Comparison of ENCODE assay signal across 1 cellular context in the genomic region with DNA sequence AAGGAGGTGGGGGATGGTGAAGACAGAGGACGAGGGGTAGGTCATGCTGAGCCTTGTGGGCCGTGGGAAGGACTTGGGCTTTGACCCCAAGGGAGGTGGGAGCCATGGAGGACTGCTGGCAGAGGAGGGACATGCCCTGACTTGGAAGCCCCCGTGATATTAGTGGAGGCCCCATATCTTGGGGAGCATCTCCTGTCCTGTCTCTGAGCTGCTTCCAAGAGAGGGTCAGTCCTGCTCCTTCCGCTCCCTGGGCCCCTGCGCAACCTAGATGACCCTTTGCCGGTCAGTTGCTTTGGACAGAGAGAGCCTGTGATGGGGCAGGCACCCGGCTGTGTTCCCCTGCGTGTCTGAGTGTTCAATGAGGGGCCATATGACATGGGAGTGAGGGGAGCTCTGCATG.
TF ChIP-seq lines count a peak whose summit lies in the region.

No MANE protein-coding gene starts in this region.

TF ChIP-seq in K562, 482 proteins besides CTCF, POLR2A, EP300 and RAD21:
- TF ChIP-seq U2AF1 (optimal IDR thresholded peaks at IDR 0.05; ENCODE audit: low read depth, low read length) (no peak), ZNF384 (IDR thresholded peaks at IDR 0.05; ENCODE audit: low read depth, low read length) (peak; percentile 16; the same call in 1 of the 2 replicates)
